In the genomic region with DNA sequence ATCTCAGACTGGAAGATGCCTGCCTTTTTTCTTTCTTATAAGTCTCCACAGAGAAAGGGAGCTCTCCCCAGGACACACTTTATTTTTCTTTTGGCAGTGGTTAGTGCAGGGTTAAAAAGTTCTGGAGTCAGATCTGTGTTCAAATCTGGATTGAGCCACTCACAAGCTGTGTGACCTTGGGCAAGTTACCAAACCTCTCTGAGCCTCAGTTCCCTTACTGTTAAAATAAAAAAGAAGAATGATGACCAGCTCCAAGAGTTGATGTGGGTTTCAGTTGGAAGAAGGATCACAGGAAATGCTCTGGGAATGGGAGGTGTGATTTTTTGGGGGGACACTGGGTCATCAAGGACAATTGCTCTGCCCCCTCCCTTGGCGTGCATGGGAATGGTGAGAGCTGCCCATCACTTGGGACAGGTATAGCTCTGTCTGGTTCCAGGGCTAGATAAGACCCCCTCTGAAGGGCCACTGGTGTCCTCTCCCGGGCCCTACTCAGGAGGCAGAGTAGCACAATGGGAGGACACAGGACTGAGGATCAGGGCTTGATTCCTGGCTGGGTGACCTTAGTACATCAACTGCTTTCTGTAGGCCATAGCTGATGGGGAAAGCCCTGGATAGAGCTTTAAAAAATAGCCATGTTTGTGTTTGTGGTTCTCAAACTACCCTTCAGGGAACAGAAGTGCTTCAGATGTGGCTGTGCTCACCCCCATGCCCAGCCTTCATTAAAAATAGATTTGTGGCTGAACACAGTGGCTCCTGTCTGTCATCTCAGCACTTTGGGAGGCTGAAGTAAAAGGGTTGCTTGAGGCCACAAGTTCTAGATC, we compare ENCODE assay signal across 17 cellular contexts.
DNase-seq lines count a peak whose midpoint lies in the region; ATAC-seq, FAIRE-seq and TF ChIP-seq lines count a peak whose summit lies in the region.
"Had no signal": no experiment of that assay in that cellular context is flagged by ENCODE, and none has a peak within 500 bp of the region (broad histone marks: within the 10 kb centered on the region; RNA-seq: fewer than 3 reads in every experiment).

No MANE protein-coding gene starts in this region.

- H3K9me3 ChIP-seq in A549 (no peaks in the 10 kb centered on the region), Karpas-422 (ENCODE audit: low read length) (no peaks in the 10 kb centered on the region), osteoblast (ENCODE audit: low read depth, low read length) (no peaks in the 10 kb centered on the region)

- H3K36me3 ChIP-seq in Karpas-422 (ENCODE audit: insufficient read depth, low read length) = no peaks in the 10 kb centered on the region
- no peaks in the 10 kb centered on the region for H3K36me3 ChIP-seq in osteoblast (ENCODE audit: insufficient read depth, low read length)

- 36% methylated on average over 2 of the region's 2 CpGs for WGBS in A549 (ENCODE audit: missing lambda C conversion rate)

- TF ChIP-seq CTCF in A549 (IDR thresholded peaks at IDR 0.05) (no peak), coronary artery (IDR thresholded peaks at IDR 0.05) (no peak), osteoblast (IDR thresholded peaks at IDR 0.05; ENCODE audit: extremely low read depth, low read depth, low read length) (no peak)

- peak overlapping the region; percentile 51 to 82; a peak in 5 of 6 replicates for H3K27ac ChIP-seq in A549
- H3K27ac ChIP-seq in Karpas-422 (ENCODE audit: low read length) = no peak overlapping the region
- H3K27ac ChIP-seq in coronary artery = peak overlapping the region; percentile 72 to 91
- H3K27ac ChIP-seq in osteoblast (ENCODE audit: low read depth, low read length) = peak overlapping the region; percentile 81
- H3K27ac ChIP-seq: SK-N-MC had no signal

- intact Hi-C loops in posterior vena cava (cut with DNase I) = no loop called here

- TF ChIP-seq POLR2A in A549 (IDR thresholded peaks at IDR 0.05; ENCODE audit: low read length) = no peak

- H3K27me3 ChIP-seq in Karpas-422 (ENCODE audit: low read length) = no peaks in the 10 kb centered on the region
- no peaks in the 10 kb centered on the region for H3K27me3 ChIP-seq in osteoblast (ENCODE audit: insufficient read depth, low read length)

- no peak overlapping the region for H3K4me3 ChIP-seq in A549
- no peak overlapping the region for H3K4me3 ChIP-seq in Karpas-422 (ENCODE audit: low read length)
- H3K4me3 ChIP-seq in coronary artery = no peak overlapping the region
- no peak overlapping the region for H3K4me3 ChIP-seq in osteoblast (ENCODE audit: insufficient read depth, low read length)
- H3K4me3 ChIP-seq: GM23248, SK-N-MC had no signal

- H3K4me1 ChIP-seq in A549 (peaks cover 35% of the 10 kb centered on the region), Karpas-422 (ENCODE audit: low read length) (no peaks in the 10 kb centered on the region), osteoblast (ENCODE audit: insufficient read depth, low read length) (peaks cover 44% of the 10 kb centered on the region)

- POLR2A ChIA-PET in A549 (lab: Yijun Ruan, JAX) = no interaction called here

- no peak for TF ChIP-seq EP300 in A549 (IDR thresholded peaks at IDR 0.05)

- no peaks in the 10 kb centered on the region for H3K79me2 ChIP-seq in Karpas-422 (ENCODE audit: low read length)
- no peaks in the 10 kb centered on the region for H3K79me2 ChIP-seq in osteoblast (ENCODE audit: insufficient read depth, low read length)

- no peak for FAIRE-seq in A549 (lab: Jason Lieb, UNC)
- no peak for FAIRE-seq in HTR-8/SVneo (lab: Jason Lieb, UNC)

- no peaks in the 10 kb centered on the region for H3K9me2 ChIP-seq in Karpas-422 (replicated peaks; ENCODE audit: insufficient read depth, low read length)

- no peak overlapping the region for H3K9ac ChIP-seq in Karpas-422 (ENCODE audit: low read length)
- H3K9ac ChIP-seq: GM23248 had no signal

- no peak for TF ChIP-seq RAD21 in A549 (conservative IDR thresholded peaks at IDR 0.05 in 1 of 2, IDR thresholded peaks at IDR 0.05 in 1 of 2)

- no peak overlapping the region for H2AFZ ChIP-seq in Karpas-422 (ENCODE audit: low read length)
- H2AFZ ChIP-seq in osteoblast (ENCODE audit: low read length) = no peak overlapping the region
- H2AFZ ChIP-seq: GM23248 had no signal

- CTCF ChIA-PET in A549 (lab: Yijun Ruan, JAX) = interaction anchor here (0.6 to 1.1 kb wide), 5 partner anchors 43 to 993 kb away, joined by 3 to 5 read pairs (median 3); no protein-coding TSS in a partner anchor

- H4K20me1 ChIP-seq in Karpas-422 (ENCODE audit: insufficient read depth, low read depth, low read length) (no peaks in the 10 kb centered on the region), osteoblast (ENCODE audit: insufficient read depth, low read length) (no peaks in the 10 kb centered on the region)

- H3K4me2 ChIP-seq in A549 = peak overlapping the region; percentile 40
- no peak overlapping the region for H3K4me2 ChIP-seq in Karpas-422 (ENCODE audit: low read depth, low read length, poor library complexity, severe bottlenecking)
- H3K4me2 ChIP-seq in osteoblast (ENCODE audit: insufficient read depth, low read length) = peak overlapping the region; percentile 2

- no peak for DNase-seq in A549 (ENCODE audit: low read depth in 1 of 2, low spot score in 1 of 2)
- DNase-seq in Karpas-422 = peak; percentile 20
- DNase-seq in coronary artery (ENCODE audit: low spot score) = no peak
- DNase-seq in osteoblast (ENCODE audit: insufficient read length, low spot score, missing footprints) = no peak
- DNase-seq in H4 (ENCODE audit: low spot score) = no peak
- no peak for DNase-seq in HTR-8/SVneo (ENCODE audit: insufficient read length, low spot score)
- DNase-seq in posterior vena cava (ENCODE audit: low spot score) = no peak
- DNase-seq: AML-193; CD8-positive, alpha-beta memory T cell; GF-D8; GM23248; Kasumi-1; NCI-H1436; NCI-H2081; NCI-H524 had no signal

- ATAC-seq in A549 (no peak), HG03135 (IDR thresholded peaks at IDR 0.05; ENCODE audit: unreplicated experiment) (no peak)

TF ChIP-seq in A549, 52 proteins besides CTCF, POLR2A, EP300 and RAD21:
- no peak for TF ChIP-seq JUN (IDR thresholded peaks at IDR 0.05)
- no peak for TF ChIP-seq POLR2AphosphoS2 (conservative IDR thresholded peaks at IDR 0.05; ENCODE audit: low read length)
- TF ChIP-seq SREBF2 (IDR thresholded peaks at IDR 0.05) = no peak
- TF ChIP-seq ZFP36 (IDR thresholded peaks at IDR 0.05; ENCODE audit: borderline replicate concordance, partially characterized antibody) = no peak
- TF ChIP-seq MAFK (IDR thresholded peaks at IDR 0.05; ENCODE audit: partially characterized antibody) = no peak
- TF ChIP-seq ESRRA (IDR thresholded peaks at IDR 0.05; ENCODE audit: borderline replicate concordance, low read length) = no peak
- no peak for TF ChIP-seq EHMT2 (IDR thresholded peaks at IDR 0.05; ENCODE audit: low read depth)
- TF ChIP-seq, protein P1, sequence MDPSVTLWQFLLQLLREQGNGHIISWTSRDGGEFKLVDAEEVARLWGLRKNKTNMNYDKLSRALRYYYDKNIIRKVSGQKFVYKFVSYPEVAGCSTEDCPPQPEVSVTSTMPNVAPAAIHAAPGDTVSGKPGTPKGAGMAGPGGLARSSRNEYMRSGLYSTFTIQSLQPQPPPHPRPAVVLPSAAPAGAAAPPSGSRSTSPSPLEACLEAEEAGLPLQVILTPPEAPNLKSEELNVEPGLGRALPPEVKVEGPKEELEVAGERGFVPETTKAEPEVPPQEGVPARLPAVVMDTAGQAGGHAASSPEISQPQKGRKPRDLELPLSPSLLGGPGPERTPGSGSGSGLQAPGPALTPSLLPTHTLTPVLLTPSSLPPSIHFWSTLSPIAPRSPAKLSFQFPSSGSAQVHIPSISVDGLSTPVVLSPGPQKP (IDR thresholded peaks at IDR 0.05; ENCODE audit: low read depth, low read length) = no peak
TF ChIP-seq in A549: peak in this region for 0.
